ENCODE assay signal across 1 cellular context in genomic region chr9:136697821-136698526, GRCh38.
TF ChIP-seq lines count a peak whose summit lies in the region.

No MANE protein-coding gene starts in this region.

TF ChIP-seq in HepG2, 621 proteins besides CTCF, POLR2A, EP300 and RAD21 (continued from another document and continues in another):
- no peak; the same call in 1 of the 2 replicates for TF ChIP-seq ZNF646 (CRISPR knock-in tag; IDR thresholded peaks at IDR 0.05)
- TF ChIP-seq IRF2 (CRISPR knock-in tag; IDR thresholded peaks at IDR 0.05) = no peak
- TF ChIP-seq ZNF800 (CRISPR knock-in tag; IDR thresholded peaks at IDR 0.05) = no peak
- TF ChIP-seq ZNF512 (CRISPR knock-in tag; IDR thresholded peaks at IDR 0.05) = no peak
- TF ChIP-seq RELA (CRISPR knock-in tag; IDR thresholded peaks at IDR 0.05) = no peak
- no peak for TF ChIP-seq ZNF562 (CRISPR knock-in tag; IDR thresholded peaks at IDR 0.05; ENCODE audit: borderline replicate concordance)
- TF ChIP-seq ZNF337 (CRISPR knock-in tag; IDR thresholded peaks at IDR 0.05; ENCODE audit: borderline replicate concordance, low read depth) = no peak
- TF ChIP-seq ONECUT2 (CRISPR knock-in tag; IDR thresholded peaks at IDR 0.05) = peak; percentile 72; the same call in 1 of the 2 replicates
- TF ChIP-seq NFE2 (CRISPR knock-in tag; IDR thresholded peaks at IDR 0.05) = no peak
- TF ChIP-seq MNT (IDR thresholded peaks at IDR 0.05) = no peak
- no peak for TF ChIP-seq ZNF367 (CRISPR knock-in tag; IDR thresholded peaks at IDR 0.05; ENCODE audit: borderline replicate concordance)
- TF ChIP-seq ZNF775 (CRISPR knock-in tag; IDR thresholded peaks at IDR 0.05; ENCODE audit: borderline replicate concordance) = no peak
- TF ChIP-seq FOXA1 (IDR thresholded peaks at IDR 0.05) = no peak
- TF ChIP-seq FOXA1 (CRISPR knock-in tag; IDR thresholded peaks at IDR 0.05) = peak; percentile 34; the same call in 1 of the 2 replicates
- TF ChIP-seq ZSCAN20 (CRISPR knock-in tag; IDR thresholded peaks at IDR 0.05; ENCODE audit: borderline replicate concordance) = no peak
- no peak for TF ChIP-seq DNMT1 (CRISPR knock-in tag; IDR thresholded peaks at IDR 0.05)
- no peak for TF ChIP-seq RNF2 (conservative IDR thresholded peaks at IDR 0.05; ENCODE audit: low read depth)
- TF ChIP-seq ZNF652 (CRISPR knock-in tag; IDR thresholded peaks at IDR 0.05; ENCODE audit: borderline replicate concordance, low read depth) = no peak
- TF ChIP-seq JUND (CRISPR knock-in tag; IDR thresholded peaks at IDR 0.05) = no peak
- no peak for TF ChIP-seq SP2 (CRISPR knock-in tag; IDR thresholded peaks at IDR 0.05)
- TF ChIP-seq PHB2 (IDR thresholded peaks at IDR 0.05; ENCODE audit: partially characterized antibody) = no peak
- no peak for TF ChIP-seq ZNF232 (CRISPR knock-in tag; IDR thresholded peaks at IDR 0.05; ENCODE audit: borderline replicate concordance)
- TF ChIP-seq NFE2L2 (IDR thresholded peaks at IDR 0.05; ENCODE audit: low read length) = no peak
- TF ChIP-seq KDM2A (CRISPR knock-in tag; IDR thresholded peaks at IDR 0.05; ENCODE audit: borderline replicate concordance, low read depth) = no peak
- no peak for TF ChIP-seq ZFP62 (CRISPR knock-in tag; IDR thresholded peaks at IDR 0.05)
- TF ChIP-seq ESRRA (CRISPR knock-in tag; IDR thresholded peaks at IDR 0.05; ENCODE audit: low read depth) = no peak; the same call in 1 of the 2 replicates
- TF ChIP-seq KDM6A (CRISPR knock-in tag; IDR thresholded peaks at IDR 0.05; ENCODE audit: low read depth) = no peak
- no peak for TF ChIP-seq ZZZ3 (CRISPR knock-in tag; IDR thresholded peaks at IDR 0.05; ENCODE audit: borderline replicate concordance)
- no peak for TF ChIP-seq ZNF720 (CRISPR knock-in tag; IDR thresholded peaks at IDR 0.05)
- peak; percentile 64 for TF ChIP-seq ZEB1 (IDR thresholded peaks at IDR 0.05; ENCODE audit: insufficient replicate concordance, low read depth)
- no peak for TF ChIP-seq HBP1 (CRISPR knock-in tag; IDR thresholded peaks at IDR 0.05; ENCODE audit: low read depth)
- TF ChIP-seq GTF2F1 (IDR thresholded peaks at IDR 0.05; ENCODE audit: low read length) = no peak
- TF ChIP-seq ZNF788 (CRISPR knock-in tag; IDR thresholded peaks at IDR 0.05; ENCODE audit: borderline replicate concordance) = no peak
- no peak for TF ChIP-seq CERS6 (CRISPR knock-in tag; IDR thresholded peaks at IDR 0.05)
- TF ChIP-seq CENPX (CRISPR knock-in tag; IDR thresholded peaks at IDR 0.05) = no peak
- no peak for TF ChIP-seq ZNF317 (CRISPR knock-in tag; IDR thresholded peaks at IDR 0.05)
- TF ChIP-seq SNRNP70 (IDR thresholded peaks at IDR 0.05; ENCODE audit: low read depth, low read length) = no peak
- no peak for TF ChIP-seq U2AF1 (optimal IDR thresholded peaks at IDR 0.05; ENCODE audit: low read depth, low read length)
- TF ChIP-seq ZNF251 (CRISPR knock-in tag; IDR thresholded peaks at IDR 0.05) = no peak
- TF ChIP-seq YEATS4 (CRISPR knock-in tag; IDR thresholded peaks at IDR 0.05; ENCODE audit: borderline replicate concordance) = no peak
- TF ChIP-seq FOXO1 (CRISPR knock-in tag; IDR thresholded peaks at IDR 0.05) = no peak
- no peak for TF ChIP-seq ZNF841 (CRISPR knock-in tag; IDR thresholded peaks at IDR 0.05; ENCODE audit: borderline replicate concordance)
- TF ChIP-seq HIC2 (CRISPR knock-in tag; IDR thresholded peaks at IDR 0.05; ENCODE audit: low read depth) = no peak
- no peak for TF ChIP-seq MBD4 (IDR thresholded peaks at IDR 0.05; ENCODE audit: borderline replicate concordance, low read length)
- no peak for TF ChIP-seq ZNF24 (IDR thresholded peaks at IDR 0.05)
- no peak for TF ChIP-seq SNAPC5 (CRISPR knock-in tag; IDR thresholded peaks at IDR 0.05; ENCODE audit: borderline replicate concordance)
- TF ChIP-seq GTF3A (CRISPR knock-in tag; conservative IDR thresholded peaks at IDR 0.05) = no peak
- TF ChIP-seq ZBTB7A (CRISPR knock-in tag; IDR thresholded peaks at IDR 0.05) = no peak
- no peak for TF ChIP-seq ATF3 (CRISPR knock-in tag; IDR thresholded peaks at IDR 0.05)
- no peak for TF ChIP-seq NFYC (CRISPR knock-in tag; IDR thresholded peaks at IDR 0.05)
- no peak for TF ChIP-seq CBX2 (IDR thresholded peaks at IDR 0.05; ENCODE audit: low read depth, low read length)
- TF ChIP-seq CBX2 (CRISPR knock-in tag; IDR thresholded peaks at IDR 0.05; ENCODE audit: low read depth) = no peak
- TF ChIP-seq ZNF432 (CRISPR knock-in tag; IDR thresholded peaks at IDR 0.05; ENCODE audit: borderline replicate concordance) = no peak
- TF ChIP-seq ZMYM4 (CRISPR knock-in tag; IDR thresholded peaks at IDR 0.05) = no peak
- no peak for TF ChIP-seq ZNF546 (CRISPR knock-in tag; conservative IDR thresholded peaks at IDR 0.05)
- TF ChIP-seq ZNF510 (CRISPR knock-in tag; IDR thresholded peaks at IDR 0.05; ENCODE audit: low read depth) = 0 out of 2 replicates have a peak, but pooled peaks have one; percentile 16
- TF ChIP-seq NFYB (CRISPR knock-in tag; IDR thresholded peaks at IDR 0.05) = no peak
- no peak for TF ChIP-seq CBX5 (CRISPR knock-in tag; IDR thresholded peaks at IDR 0.05; ENCODE audit: borderline replicate concordance)
- TF ChIP-seq MXD4 (CRISPR knock-in tag; IDR thresholded peaks at IDR 0.05) = no peak
- TF ChIP-seq ZNF12 (CRISPR knock-in tag; IDR thresholded peaks at IDR 0.05) = no peak
- TF ChIP-seq LCORL (IDR thresholded peaks at IDR 0.05) = no peak
- TF ChIP-seq LCORL (CRISPR knock-in tag; IDR thresholded peaks at IDR 0.05) = no peak
